ENCODE assay signal across 6 cellular contexts in the genomic region with DNA sequence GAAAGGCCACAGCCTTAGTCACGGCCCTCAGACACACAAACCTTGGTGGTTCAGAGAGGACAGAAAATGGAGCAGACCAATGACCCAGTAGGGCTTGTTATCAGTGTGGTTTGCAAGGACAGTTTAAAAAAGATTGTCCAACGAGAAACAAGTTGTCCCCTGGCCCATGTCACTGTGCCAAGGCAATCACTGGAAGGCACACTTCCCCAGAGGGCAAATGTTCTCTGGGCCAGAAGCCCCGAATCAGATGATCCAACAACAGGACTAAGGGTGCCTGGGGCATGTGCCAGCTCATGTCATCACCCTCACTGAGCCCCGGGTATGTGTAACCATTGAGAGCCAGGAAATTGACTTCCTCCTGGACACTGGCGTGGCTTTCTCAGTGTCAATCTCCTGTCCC.
"Had no signal": no experiment of that assay in that cellular context is flagged by ENCODE, and none has a peak within 500 bp of the region (broad histone marks: within the 10 kb centered on the region; RNA-seq: fewer than 3 reads in every experiment).

No MANE protein-coding gene starts in this region.

- H3K4me3 ChIP-seq: GM23338, K562 had no signal

- DNase-seq: H9, HCEC 1CT, IMR-90 had no signal

- ATAC-seq: GM23338, K562 had no signal

- H3K27ac ChIP-seq: HL-60 had no signal

- H3K4me2 ChIP-seq: GM23338 had no signal

- H2AFZ ChIP-seq: GM23338 had no signal
